34 cellular contexts compared by ENCODE assay signal in genomic region chr9:95613670-95614069, GRCh38.
"Had no signal": no experiment of that assay in that cellular context is flagged by ENCODE, and none has a peak within 500 bp of the region (broad histone marks: within the 10 kb centered on the region; RNA-seq: fewer than 3 reads in every experiment).

No MANE protein-coding gene starts in this region.

- H3K9me3 ChIP-seq: MG63 had no signal

- H3K36me3 ChIP-seq: MG63 had no signal

- DNase-seq: Karpas-422, Kasumi-1, MG63, MM.1S, MV-4-11, NCI-H1048, NCI-H1092, NCI-H1092 treated with DMSO at 0.1 percent for 48 hours, NCI-H1105, NCI-H1105 treated with DMSO at 0.1 percent for 48 hours, NCI-H1417, NCI-H1417 treated with DMSO at 0.1 percent for 48 hours, NCI-H1436, NCI-H1436 treated with DMSO at 0.1 percent for 48 hours, NCI-H146, NCI-H1694, NCI-H1694 treated with DMSO at 0.1 percent for 48 hours, NCI-H187, NCI-H187 treated with DMSO at 0.1 percent for 48 hours, NCI-H1930, NCI-H2029, NCI-H2029 treated with DMSO at 0.1 percent for 48 hours, NCI-H2081, NCI-H2081 treated with DMSO at 0.1 percent for 48 hours, NCI-H2107, NCI-H2171, NCI-H2171 treated with DMSO at 0.1 percent for 48 hours, NCI-H2227 treated with DMSO at 0.1 percent for 48 hours, NCI-H226, NCI-H345, NCI-H446, NCI-H446 treated with DMSO at 0.1 percent for 48 hours, NCI-H510A, NCI-H510A treated with DMSO at 0.1 percent for 48 hours had no signal

- H3K27me3 ChIP-seq: MG63 had no signal

- H3K4me3 ChIP-seq: MG63 had no signal
